ENCODE assay signal across 2 cellular contexts in genomic region chr5:151729597-151729996, GRCh38.
TF ChIP-seq lines count a peak whose summit lies in the region.
"Not testable (repeated sequence)": the region's sequence is repeated elsewhere in the genome, so short reads cannot be mapped to it uniquely, and the experiment has no call there.

No MANE protein-coding gene starts in this region.

TF ChIP-seq in A549, 52 proteins besides CTCF, POLR2A, EP300 and RAD21:
- not testable (repeated sequence) for TF ChIP-seq FOSL2 (IDR thresholded peaks at IDR 0.05)
- peak; percentile 66 for TF ChIP-seq FOSL2 (CRISPR knock-in tag; IDR thresholded peaks at IDR 0.05)
- TF ChIP-seq MAX (IDR thresholded peaks at IDR 0.05) = 0 out of 2 replicates have a peak, but pooled peaks have one; percentile 28
- peak; percentile 79; the same call in 1 of the 2 replicates for TF ChIP-seq GATA3 (IDR thresholded peaks at IDR 0.05; ENCODE audit: borderline replicate concordance)

TF ChIP-seq in H1, 55 proteins besides CTCF, POLR2A, EP300 and RAD21:
- TF ChIP-seq TEAD4 (IDR thresholded peaks at IDR 0.05; ENCODE audit: low read depth, low read length) = 0 out of 2 replicates have a peak, but pooled peaks have one; percentile 25
